1 cellular context compared by ENCODE assay signal in the genomic region with DNA sequence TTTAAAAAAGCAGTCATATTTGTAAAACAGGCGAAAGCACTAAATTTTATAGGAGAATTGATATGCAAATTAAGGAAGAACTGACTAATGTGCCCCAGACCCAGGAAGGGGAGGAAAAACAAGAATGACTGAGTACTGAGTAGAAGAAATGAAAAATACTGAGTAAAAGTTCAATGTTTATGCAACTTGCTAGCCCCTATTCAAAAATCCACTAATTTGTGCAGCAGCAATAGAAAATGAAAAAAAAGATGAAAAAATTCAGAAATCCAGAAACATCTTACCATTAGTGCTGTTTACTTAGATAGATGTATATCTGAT.
TF ChIP-seq lines count a peak whose summit lies in the region.

No MANE protein-coding gene starts in this region.

TF ChIP-seq in GM23338, 12 proteins besides CTCF, POLR2A, EP300 and RAD21:
- TF ChIP-seq, protein P1, sequence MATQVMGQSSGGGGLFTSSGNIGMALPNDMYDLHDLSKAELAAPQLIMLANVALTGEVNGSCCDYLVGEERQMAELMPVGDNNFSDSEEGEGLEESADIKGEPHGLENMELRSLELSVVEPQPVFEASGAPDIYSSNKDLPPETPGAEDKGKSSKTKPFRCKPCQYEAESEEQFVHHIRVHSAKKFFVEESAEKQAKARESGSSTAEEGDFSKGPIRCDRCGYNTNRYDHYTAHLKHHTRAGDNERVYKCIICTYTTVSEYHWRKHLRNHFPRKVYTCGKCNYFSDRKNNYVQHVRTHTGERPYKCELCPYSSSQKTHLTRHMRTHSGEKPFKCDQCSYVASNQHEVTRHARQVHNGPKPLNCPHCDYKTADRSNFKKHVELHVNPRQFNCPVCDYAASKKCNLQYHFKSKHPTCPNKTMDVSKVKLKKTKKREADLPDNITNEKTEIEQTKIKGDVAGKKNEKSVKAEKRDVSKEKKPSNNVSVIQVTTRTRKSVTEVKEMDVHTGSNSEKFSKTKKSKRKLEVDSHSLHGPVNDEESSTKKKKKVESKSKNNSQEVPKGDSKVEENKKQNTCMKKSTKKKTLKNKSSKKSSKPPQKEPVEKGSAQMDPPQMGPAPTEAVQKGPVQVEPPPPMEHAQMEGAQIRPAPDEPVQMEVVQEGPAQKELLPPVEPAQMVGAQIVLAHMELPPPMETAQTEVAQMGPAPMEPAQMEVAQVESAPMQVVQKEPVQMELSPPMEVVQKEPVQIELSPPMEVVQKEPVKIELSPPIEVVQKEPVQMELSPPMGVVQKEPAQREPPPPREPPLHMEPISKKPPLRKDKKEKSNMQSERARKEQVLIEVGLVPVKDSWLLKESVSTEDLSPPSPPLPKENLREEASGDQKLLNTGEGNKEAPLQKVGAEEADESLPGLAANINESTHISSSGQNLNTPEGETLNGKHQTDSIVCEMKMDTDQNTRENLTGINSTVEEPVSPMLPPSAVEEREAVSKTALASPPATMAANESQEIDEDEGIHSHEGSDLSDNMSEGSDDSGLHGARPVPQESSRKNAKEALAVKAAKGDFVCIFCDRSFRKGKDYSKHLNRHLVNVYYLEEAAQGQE (IDR thresholded peaks at IDR 0.05; ENCODE audit: unreplicated experiment): no peak
- TF ChIP-seq JUNB (IDR thresholded peaks at IDR 0.05; ENCODE audit: unreplicated experiment) (no peak), NANOG (IDR thresholded peaks at IDR 0.05; ENCODE audit: borderline replicate concordance) (no peak), EZH2 (IDR thresholded peaks at IDR 0.05; ENCODE audit: low read depth, unreplicated experiment) (no peak), POLR2AphosphoS5 (IDR thresholded peaks at IDR 0.05; ENCODE audit: low read depth) (no peak), EZH2phosphoT487 (IDR thresholded peaks at IDR 0.05; ENCODE audit: unreplicated experiment) (no peak), STAT1 (IDR thresholded peaks at IDR 0.05; ENCODE audit: unreplicated experiment) (no peak), ZNF114 (CRISPR knock-in tag; IDR thresholded peaks at IDR 0.05) (no peak), CREB1 (CRISPR knock-in tag; IDR thresholded peaks at IDR 0.05; ENCODE audit: low read depth) (no peak), ZNF331 (CRISPR knock-in tag; IDR thresholded peaks at IDR 0.05; ENCODE audit: low read depth) (no peak)
- TF ChIP-seq, protein P2, sequence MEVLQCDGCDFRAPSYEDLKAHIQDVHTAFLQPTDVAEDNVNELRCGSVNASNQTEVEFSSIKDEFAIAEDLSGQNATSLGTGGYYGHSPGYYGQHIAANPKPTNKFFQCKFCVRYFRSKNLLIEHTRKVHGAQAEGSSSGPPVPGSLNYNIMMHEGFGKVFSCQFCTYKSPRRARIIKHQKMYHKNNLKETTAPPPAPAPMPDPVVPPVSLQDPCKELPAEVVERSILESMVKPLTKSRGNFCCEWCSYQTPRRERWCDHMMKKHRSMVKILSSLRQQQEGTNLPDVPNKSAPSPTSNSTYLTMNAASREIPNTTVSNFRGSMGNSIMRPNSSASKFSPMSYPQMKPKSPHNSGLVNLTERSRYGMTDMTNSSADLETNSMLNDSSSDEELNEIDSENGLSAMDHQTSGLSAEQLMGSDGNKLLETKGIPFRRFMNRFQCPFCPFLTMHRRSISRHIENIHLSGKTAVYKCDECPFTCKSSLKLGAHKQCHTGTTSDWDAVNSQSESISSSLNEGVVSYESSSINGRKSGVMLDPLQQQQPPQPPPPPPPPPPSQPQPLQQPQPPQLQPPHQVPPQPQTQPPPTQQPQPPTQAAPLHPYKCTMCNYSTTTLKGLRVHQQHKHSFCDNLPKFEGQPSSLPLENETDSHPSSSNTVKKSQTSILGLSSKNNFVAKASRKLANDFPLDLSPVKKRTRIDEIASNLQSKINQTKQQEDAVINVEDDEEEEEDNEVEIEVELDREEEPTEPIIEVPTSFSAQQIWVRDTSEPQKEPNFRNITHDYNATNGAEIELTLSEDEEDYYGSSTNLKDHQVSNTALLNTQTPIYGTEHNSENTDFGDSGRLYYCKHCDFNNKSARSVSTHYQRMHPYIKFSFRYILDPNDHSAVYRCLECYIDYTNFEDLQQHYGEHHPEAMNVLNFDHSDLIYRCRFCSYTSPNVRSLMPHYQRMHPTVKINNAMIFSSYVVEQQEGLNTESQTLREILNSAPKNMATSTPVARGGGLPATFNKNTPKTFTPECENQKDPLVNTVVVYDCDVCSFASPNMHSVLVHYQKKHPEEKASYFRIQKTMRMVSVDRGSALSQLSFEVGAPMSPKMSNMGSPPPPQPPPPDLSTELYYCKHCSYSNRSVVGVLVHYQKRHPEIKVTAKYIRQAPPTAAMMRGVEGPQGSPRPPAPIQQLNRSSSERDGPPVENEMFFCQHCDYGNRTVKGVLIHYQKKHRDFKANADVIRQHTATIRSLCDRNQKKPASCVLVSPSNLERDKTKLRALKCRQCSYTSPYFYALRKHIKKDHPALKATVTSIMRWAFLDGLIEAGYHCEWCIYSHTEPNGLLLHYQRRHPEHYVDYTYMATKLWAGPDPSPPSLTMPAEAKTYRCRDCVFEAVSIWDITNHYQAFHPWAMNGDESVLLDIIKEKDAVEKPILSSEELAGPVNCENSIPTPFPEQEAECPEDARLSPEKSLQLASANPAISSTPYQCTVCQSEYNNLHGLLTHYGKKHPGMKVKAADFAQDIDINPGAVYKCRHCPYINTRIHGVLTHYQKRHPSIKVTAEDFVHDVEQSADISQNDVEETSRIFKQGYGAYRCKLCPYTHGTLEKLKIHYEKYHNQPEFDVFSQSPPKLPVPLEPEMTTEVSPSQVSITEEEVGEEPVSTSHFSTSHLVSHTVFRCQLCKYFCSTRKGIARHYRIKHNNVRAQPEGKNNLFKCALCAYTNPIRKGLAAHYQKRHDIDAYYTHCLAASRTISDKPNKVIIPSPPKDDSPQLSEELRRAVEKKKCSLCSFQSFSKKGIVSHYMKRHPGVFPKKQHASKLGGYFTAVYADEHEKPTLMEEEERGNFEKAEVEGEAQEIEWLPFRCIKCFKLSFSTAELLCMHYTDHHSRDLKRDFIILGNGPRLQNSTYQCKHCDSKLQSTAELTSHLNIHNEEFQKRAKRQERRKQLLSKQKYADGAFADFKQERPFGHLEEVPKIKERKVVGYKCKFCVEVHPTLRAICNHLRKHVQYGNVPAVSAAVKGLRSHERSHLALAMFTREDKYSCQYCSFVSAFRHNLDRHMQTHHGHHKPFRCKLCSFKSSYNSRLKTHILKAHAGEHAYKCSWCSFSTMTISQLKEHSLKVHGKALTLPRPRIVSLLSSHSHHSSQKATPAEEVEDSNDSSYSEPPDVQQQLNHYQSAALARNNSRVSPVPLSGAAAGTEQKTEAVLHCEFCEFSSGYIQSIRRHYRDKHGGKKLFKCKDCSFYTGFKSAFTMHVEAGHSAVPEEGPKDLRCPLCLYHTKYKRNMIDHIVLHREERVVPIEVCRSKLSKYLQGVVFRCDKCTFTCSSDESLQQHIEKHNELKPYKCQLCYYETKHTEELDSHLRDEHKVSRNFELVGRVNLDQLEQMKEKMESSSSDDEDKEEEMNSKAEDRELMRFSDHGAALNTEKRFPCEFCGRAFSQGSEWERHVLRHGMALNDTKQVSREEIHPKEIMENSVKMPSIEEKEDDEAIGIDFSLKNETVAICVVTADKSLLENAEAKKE (CRISPR knock-in tag; IDR thresholded peaks at IDR 0.05): no peak
- TF ChIP-seq, protein P3, sequence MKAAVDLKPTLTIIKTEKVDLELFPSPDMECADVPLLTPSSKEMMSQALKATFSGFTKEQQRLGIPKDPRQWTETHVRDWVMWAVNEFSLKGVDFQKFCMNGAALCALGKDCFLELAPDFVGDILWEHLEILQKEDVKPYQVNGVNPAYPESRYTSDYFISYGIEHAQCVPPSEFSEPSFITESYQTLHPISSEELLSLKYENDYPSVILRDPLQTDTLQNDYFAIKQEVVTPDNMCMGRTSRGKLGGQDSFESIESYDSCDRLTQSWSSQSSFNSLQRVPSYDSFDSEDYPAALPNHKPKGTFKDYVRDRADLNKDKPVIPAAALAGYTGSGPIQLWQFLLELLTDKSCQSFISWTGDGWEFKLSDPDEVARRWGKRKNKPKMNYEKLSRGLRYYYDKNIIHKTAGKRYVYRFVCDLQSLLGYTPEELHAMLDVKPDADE (IDR thresholded peaks at IDR 0.05): no peak
